16 cellular contexts compared by ENCODE assay signal in genomic region chr1:21553116-21553926, GRCh38. TPM values are rescaled to one million over a fixed set of nuclear protein-coding genes. Genes with fewer than 3 reads are reported as not detected.
DNase-seq lines count a peak whose midpoint lies in the region; ATAC-seq, FAIRE-seq and TF ChIP-seq lines count a peak whose summit lies in the region.
"Had no signal": no experiment of that assay in that cellular context is flagged by ENCODE, and none has a peak within 500 bp of the region (broad histone marks: within the 10 kb centered on the region; RNA-seq: fewer than 3 reads in every experiment).

No MANE protein-coding gene starts in this region.

- 20% methylated on average over 8 of the region's 8 CpGs for WGBS in K562 (ENCODE audit: insufficient coverage, low coverage, missing lambda C conversion rate)

- no peak for TF ChIP-seq POLR2A in K562 (conservative IDR thresholded peaks at IDR 0.05)

- H3K9ac ChIP-seq in K562 (ENCODE audit: insufficient read depth in 1 of 2, low read depth in 2 of 2, low read length in 2 of 2) (no peak overlapping the region), iPS-20b (ENCODE audit: low read depth, low read length) (peak overlapping the region; percentile 33; the same call in 1 of the 2 replicates)
- H3K9ac ChIP-seq: parathyroid adenoma had no signal

- POLR2A ChIA-PET in K562 (lab: Yijun Ruan, JAX), result interaction anchor here (0.7 to 1.2 kb wide), 2 partner anchors 24 to 58 kb away, joined by 3 read pairs; no protein-coding TSS in a partner anchor

- 0 out of 2 replicates have a peak overlapping the region, but pooled peaks have one; percentile 7 for H2AFZ ChIP-seq in K562 (ENCODE audit: low read depth, low read length)
- H2AFZ ChIP-seq: parathyroid adenoma had no signal

- no peaks in the 10 kb centered on the region for H3K36me3 Mint-ChIP-seq in stimulated activated naive B cell treated with anti-CD40 and anti-IgM and Interleukin-4, amounts not matched to agents 10 μg/mL and 1 μg/mL and 100 μg/mL, for 72 hours

- H3K27me3 Mint-ChIP-seq in stimulated activated naive B cell treated with anti-CD40 and anti-IgM and Interleukin-4, amounts not matched to agents 10 μg/mL and 1 μg/mL and 100 μg/mL, for 72 hours, result peaks cover 28 to 35% of the 10 kb centered on the region in 2 donors

- H3K9me3 Mint-ChIP-seq in stimulated activated naive B cell treated with anti-CD40 and anti-IgM and Interleukin-4, amounts not matched to agents 10 μg/mL and 1 μg/mL and 100 μg/mL, for 72 hours, result no peaks in the 10 kb centered on the region

- H3K4me1 Mint-ChIP-seq in stimulated activated naive B cell treated with anti-CD40 and anti-IgM and Interleukin-4, amounts not matched to agents 10 μg/mL and 1 μg/mL and 100 μg/mL, for 72 hours, result peaks cover 5 to 6% of the 10 kb centered on the region in 2 donors

- H3K27ac Mint-ChIP-seq in stimulated activated naive B cell treated with anti-CD40 and anti-IgM and Interleukin-4, amounts not matched to agents 10 μg/mL and 1 μg/mL and 100 μg/mL, for 72 hours, result no peak overlapping the region

- in situ Hi-C loops in K562 (cut with MboI), result no loop called here

- peak; percentile 87 for DNase-seq in AG10803 (ENCODE audit: low read depth)
- peak; percentile 79 for DNase-seq in HS-5 (ENCODE audit: low read depth)
- DNase-seq in K562 (ENCODE audit: extremely low read depth in 1 of 4, low spot score in 3 of 4), result no peak
- DNase-seq in dorsolateral prefrontal cortex, result no peak
- DNase-seq in stimulated activated naive B cell treated with anti-CD40 and anti-IgM and Interleukin-4, amounts not matched to agents 10 μg/mL and 1 μg/mL and 100 μg/mL, for 72 hours, result no peak
- no peak for DNase-seq in T-helper 1 cell
- no peak for DNase-seq in middle frontal gyrus (ENCODE audit: extremely low spot score, low spot score)
- DNase-seq: activated CD4-positive, alpha-beta T cell treated with anti-CD3 and anti-CD28 coated beads, Interleukin-2, amount 50 U/mL, for 1 hour; C1 segment of cervical spinal cord; central memory CD4-positive, alpha-beta T cell; NCI-H526 treated with DMSO at 0.1 percent for 48 hours; stimulated activated CD4-positive, alpha-beta T cell treated with anti-CD3 and anti-CD28 coated beads, Interleukin-4, amount 100 ng/mL, for 1 hour; stimulated activated naive CD8-positive, alpha-beta T cell treated with anti-CD3 and anti-CD28 coated beads, Interleukin-15, Interleukin-2, amounts not matched to agents 100 U/mL and 50 U/mL, for 24 hours had no signal

- no TSS peak for BruUV-seq in K562 (replicated peaks; lab: Mats Ljungman, UMichigan)

- no peaks in the 10 kb centered on the region; the same call in 1 of the 2 replicates for H4K20me1 ChIP-seq in K562 (replicated peaks; ENCODE audit: control insufficient read depth, insufficient read depth, low read length)

- H3K4me3 ChIP-seq in AG10803 (ENCODE audit: low read length) (0 out of 2 replicates have a peak overlapping the region, but pooled peaks have one; percentile 8), K562 (no peak overlapping the region), iPS-20b (ENCODE audit: low read length) (peak overlapping the region; percentile 43; the same call in 1 of the 2 replicates), dorsolateral prefrontal cortex (no peak overlapping the region)

- H3K4me2 ChIP-seq in K562 (ENCODE audit: insufficient read depth, low read length), result no peak overlapping the region

- H3K27ac ChIP-seq in K562 (ENCODE audit: extremely low read depth, low read depth, low read length), result no peak overlapping the region
- H3K27ac ChIP-seq in iPS-20b (ENCODE audit: low read length), result no peak overlapping the region
- peak overlapping the region in 1 of 59 donors; percentile 11 for H3K27ac ChIP-seq in dorsolateral prefrontal cortex
- H3K27ac ChIP-seq: foreskin keratinocyte, parathyroid adenoma had no signal

- no peak for TF ChIP-seq CTCF in AG10803 (conservative IDR thresholded peaks at IDR 0.05; ENCODE audit: low read length)
- no peak for TF ChIP-seq CTCF in K562 (IDR thresholded peaks at IDR 0.05 in 2 of 3, conservative IDR thresholded peaks at IDR 0.05 in 1 of 3; ENCODE audit: insufficient read depth in 2 of 3, low read depth in 1 of 3, low read length in 3 of 3)
- no peak for TF ChIP-seq CTCF in dorsolateral prefrontal cortex (IDR thresholded peaks at IDR 0.05 in 54 of 56, conservative IDR thresholded peaks at IDR 0.05 in 2 of 56; ENCODE audit: low read depth in 1 of 56, partially characterized antibody in 56 of 56)

- FAIRE-seq in K562 (lab: Jason Lieb, UNC), result no peak

- no peak overlapping the region for H3K4me3 Mint-ChIP-seq in stimulated activated naive B cell treated with anti-CD40 and anti-IgM and Interleukin-4, amounts not matched to agents 10 μg/mL and 1 μg/mL and 100 μg/mL, for 72 hours

- ATAC-seq in K562, result no peak
- no peak for ATAC-seq in stimulated activated naive B cell treated with anti-CD40 and anti-IgM and Interleukin-4, amounts not matched to agents 10 μg/mL and 1 μg/mL and 100 μg/mL, for 72 hours (replicated peaks)
- ATAC-seq: foreskin keratinocyte; stimulated activated naive CD8-positive, alpha-beta T cell treated with anti-CD3 and anti-CD28 coated beads, Interleukin-15, Interleukin-2, amounts not matched to agents 100 U/mL and 50 U/mL, for 24 hours had no signal

- H3K36me3 ChIP-seq in K562 (ENCODE audit: control insufficient read depth, insufficient read depth, low read length) (no peaks in the 10 kb centered on the region), iPS-20b (ENCODE audit: insufficient read depth, low read depth, low read length) (peaks cover 21% of the 10 kb centered on the region; the same call in 1 of the 2 replicates)

- no peaks in the 10 kb centered on the region for H3K79me2 ChIP-seq in K562 (ENCODE audit: control insufficient read depth, insufficient read depth, low read length)
- H3K79me2 ChIP-seq: parathyroid adenoma had no signal

- CTCF ChIA-PET in K562 (lab: Yijun Ruan, JAX; ENCODE audit: low intra/inter-chr PET ratio), result no interaction called here

- H3K9me3 ChIP-seq in K562 (replicated peaks; ENCODE audit: control insufficient read depth, insufficient read depth, low read depth, low read length) (no peaks in the 10 kb centered on the region), iPS-20b (ENCODE audit: insufficient read depth, low read depth, low read length) (no peaks in the 10 kb centered on the region)

- intact Hi-C loops in K562 (cut with micrococcal nuclease) (no loop called here), dorsolateral prefrontal cortex (cut with DNase I) (no loop called here)

- H3K4me1 ChIP-seq in K562 (replicated peaks in 1 of 2; ENCODE audit: control insufficient read depth in 2 of 2, insufficient read depth in 2 of 2, low read length in 2 of 2), result peaks cover 2 to 7% of the 10 kb centered on the region in 2 experiments
- peaks cover 17% of the 10 kb centered on the region for H3K4me1 ChIP-seq in iPS-20b (ENCODE audit: insufficient read depth, low read length)
- H3K4me1 ChIP-seq: foreskin keratinocyte, parathyroid adenoma had no signal

- TF ChIP-seq EP300 in K562 (IDR thresholded peaks at IDR 0.05; ENCODE audit: low read length), result no peak

- no peaks in the 10 kb centered on the region for H3K9me1 ChIP-seq in K562 (ENCODE audit: control insufficient read depth, insufficient read depth, low read length)

- no peak for TF ChIP-seq RAD21 in K562 (CRISPR knock-in tag; conservative IDR thresholded peaks at IDR 0.05 in 1 of 2, IDR thresholded peaks at IDR 0.05 in 1 of 2)

- H3K27me3 ChIP-seq in K562 (ENCODE audit: control insufficient read depth in 2 of 2, insufficient read depth in 2 of 2, low read length in 2 of 2), result peaks cover 44 to 67% of the 10 kb centered on the region in 2 experiments
- H3K27me3 ChIP-seq in iPS-20b (ENCODE audit: insufficient read depth, low read length), result no peaks in the 10 kb centered on the region
- no peaks in the 10 kb centered on the region for H3K27me3 ChIP-seq in dorsolateral prefrontal cortex

TF ChIP-seq in K562, 482 proteins besides CTCF, POLR2A, EP300 and RAD21 (continues in another document):
- TF ChIP-seq ZFP30 (CRISPR knock-in tag; IDR thresholded peaks at IDR 0.05; ENCODE audit: borderline replicate concordance) (no peak), ETV1 (tag; conservative IDR thresholded peaks at IDR 0.05; ENCODE audit: low read depth) (no peak), DLX4 (CRISPR knock-in tag; IDR thresholded peaks at IDR 0.05) (no peak), HCFC1 (IDR thresholded peaks at IDR 0.05; ENCODE audit: low read depth, low read length) (no peak)

RNA-seq across cellular contexts. Expression of gene ALPL, which starts 44.1 kb away (rescaled TPM):
- total RNA-seq in K562 (2011; cell fraction: chromatin; rRNA removed; ENCODE audit: low replicate concordance), result 0.40 and 0.95 TPM in 2 replicates
- total RNA-seq in K562 (2011; cell fraction: nucleolus; rRNA removed), result 0.13 and 0.33 TPM in 2 replicates
- 0.29 and 0.38 TPM in 2 replicates for total RNA-seq in K562 (2011; cell fraction: nucleoplasm; rRNA removed)
- total RNA-seq in K562 (2014; rRNA removed) (0.12 and 0.14 TPM in 2 replicates), K562 (2014; rRNA removed; fragmentation: Illumina TruSeq; extraction: Trizol) (not detected in 2 replicates), K562 (2015; rRNA removed; fragmentation: Illumina TruSeq; extraction: Trizol) (not detected in 2 replicates), K562 (2021) (0.22 and 0.38 TPM in 2 replicates), dorsolateral prefrontal cortex (10 to 100 TPM in 87 of 120 experiments, 1 to 10 TPM in 33; 3.9 to 39.4 (median 12.7) TPM)
- polyA plus RNA-seq in K562 (2011; rRNA removed) (0.18 and 0.49 TPM in 2 replicates), K562 (2014; fragmentation: Illumina TruSeq; extraction: Trizol) (0.11 and 0.22 TPM in 2 replicates), K562 (2014; fragmentation: Nextera tagmentation; extraction: Ambion mirVana) (under 1 TPM in 1 of 2 experiments, not detected in 1; 0.04 TPM), K562 (2014; rRNA removed) (0.07 TPM in 1 of 2 replicates, not detected in the other)
- 0.37 and 0.40 TPM in 2 replicates for polyA plus RNA-seq in K562 (2011; cell fraction: cytosol; rRNA removed)
- 0.16 and 0.18 TPM in 2 replicates for polyA plus RNA-seq in K562 (2011; cell fraction: nucleus; rRNA removed)
- polyA plus RNA-seq in K562 (2012), result 0.18 and 0.25 TPM in 2 replicates
- polyA minus RNA-seq in K562 (2011; rRNA and poly(A)+ RNA removed), result 0.07 and 0.15 TPM in 2 replicates
- not detected in 2 replicates for polyA minus RNA-seq in K562 (2011; cell fraction: cytosol; rRNA and poly(A)+ RNA removed)
- polyA minus RNA-seq in K562 (2011; cell fraction: nucleus; rRNA and poly(A)+ RNA removed), result 0.56 TPM in 1 of 2 replicates, not detected in the other
- total RNA-seq: foreskin keratinocyte had no signal

Comparison
In these comparisons a context has a peak if more than half of its experiments do, and no peak if none do; other contexts are left out.
1. DNase-seq: peak in AG10803 (single experiment) and HS-5 (single experiment); none in K562 (0 of 4), dorsolateral prefrontal cortex (0 of 10), stimulated activated naive B cell treated with anti-CD40 and anti-IgM and Interleukin-4, amounts not matched to agents 10 μg/mL and 1 μg/mL and 100 μg/mL, for 72 hours (single experiment), T-helper 1 cell (0 of 5) and middle frontal gyrus (single experiment).
2. H3K4me3 ChIP-seq: peak in AG10803 (single experiment) and iPS-20b (single experiment); none in K562 (single experiment) and dorsolateral prefrontal cortex (0 of 59).